In genomic region chr3:49553690-49554634, GRCh38 we compare ENCODE assay signal across 8 cellular contexts.
DNase-seq lines count a peak whose midpoint lies in the region; ATAC-seq lines count a peak whose summit lies in the region.

Gene BSN, plus strand, starts transcription at chr3:49554477. Its CDS starts 126 bp downstream, at chr3:49554603.

- H3K27ac ChIP-seq in ACC112 (ENCODE audit: low read depth, low read length) (peak within 1 kb of the TSS; percentile 40; the same call in 1 of the 2 replicates), caudate nucleus (ENCODE audit: low read depth, low read length) (peak within 1 kb of the TSS; percentile 84)

- H3K4me1 ChIP-seq in ACC112 (ENCODE audit: control insufficient read depth, insufficient read depth, low read length, unreplicated experiment), result peaks cover 4% of the 10 kb centered on the region

- H3K79me2 ChIP-seq in ACC112 (ENCODE audit: control insufficient read depth, insufficient read depth, low read length, unreplicated experiment), result no peaks in the 10 kb centered on the region

- peak within 1 kb of the TSS; percentile 48 for H2AFZ ChIP-seq in ACC112 (ENCODE audit: low read length, unreplicated experiment)

- DNase-seq in NCI-H2196 treated with DMSO at 0.1 percent for 48 hours (lab: John Stamatoyannopoulos, UW; ENCODE audit: unreplicated experiment), result peak; percentile 50
- DNase-seq in activated CD4-positive, CD25-positive, alpha-beta regulatory T cell (lab: John Stamatoyannopoulos, UW), result peak; percentile 54 to 75 (median 66)
- DNase-seq in caudate nucleus (lab: John Stamatoyannopoulos, UW), result peak in 59 of 61 donors; percentile 28 to 95 (median 85)
- DNase-seq in iris pigment epithelial cell (ENCODE audit: low read depth), result peak; percentile 79
- DNase-seq in stimulated activated CD4-positive, alpha-beta T cell treated with anti-CD3 and anti-CD28 coated beads, Interleukin-12 subunit alpha, Interleukin-12 subunit beta, amount 100 ng/mL, for 24 hours (ENCODE audit: low read depth in 2 of 2), result peak; percentile 81 to 83

- H3K27me3 ChIP-seq in ACC112 (ENCODE audit: insufficient read depth, low read length), result peaks cover 46% of the 10 kb centered on the region

- peak within 1 kb of the TSS; percentile 92 for H3K4me3 ChIP-seq in ACC112 (ENCODE audit: low read depth, low read length)

- ATAC-seq in GM18873 (IDR thresholded peaks at IDR 0.05; ENCODE audit: low FRiP score, unreplicated experiment) (peak; percentile 47), HG03139 (IDR thresholded peaks at IDR 0.05; ENCODE audit: unreplicated experiment) (peak; percentile 67)

- no peaks in the 10 kb centered on the region for H3K36me3 ChIP-seq in ACC112 (ENCODE audit: insufficient read depth, low read length)

Comparison
In these comparisons a context has a peak if more than half of its experiments do, and no peak if none do; other contexts are left out.
1. Peak in every context shown above with its lines: DNase-seq, ATAC-seq, H3K4me3 ChIP-seq and H3K27ac ChIP-seq.